8 cellular contexts compared by ENCODE assay signal in the genomic region with DNA sequence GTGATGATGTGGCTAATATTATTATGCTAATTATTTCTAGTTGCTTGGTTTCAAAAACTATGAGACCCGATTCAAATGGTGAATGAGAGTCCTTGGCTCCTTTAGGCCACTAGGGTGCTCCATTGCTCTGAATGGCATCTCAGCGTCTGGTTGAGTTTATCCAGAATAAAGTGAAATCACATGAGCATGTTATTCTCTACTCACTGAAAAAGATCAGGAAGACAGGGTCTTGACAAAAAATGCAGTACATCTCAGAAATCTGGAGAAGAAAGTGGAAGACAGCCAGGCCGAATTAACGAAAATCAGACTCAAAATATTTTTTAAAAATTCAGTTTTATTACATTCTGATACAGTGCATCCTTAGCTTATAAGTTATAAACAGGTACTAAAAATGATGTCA.
DNase-seq lines count a peak whose midpoint lies in the region; ATAC-seq and TF ChIP-seq lines count a peak whose summit lies in the region.

No MANE protein-coding gene starts in this region.

- peaks cover 7 to 21% of the 10 kb centered on the region in 2 donors for H3K27me3 ChIP-seq in left lung

- ATAC-seq in GM19452 (IDR thresholded peaks at IDR 0.05; ENCODE audit: unreplicated experiment) (peak; percentile 79), HG03378 (IDR thresholded peaks at IDR 0.05; ENCODE audit: unreplicated experiment) (peak; percentile 90), left lung (peak; percentile 96)
- no peak for ATAC-seq in activated CD4-positive, CD25-positive, alpha-beta regulatory T cell treated with anti-CD3 and anti-CD28 coated beads, Interleukin-2, amount 50 U/mL, for 24 hours

- no peaks in the 10 kb centered on the region for H3K9me3 ChIP-seq in left lung

- H3K4me3 ChIP-seq in cardiac fibroblast (replicated peaks in 1 of 2; ENCODE audit: low read depth in 2 of 2, low read length in 2 of 2) (no peak overlapping the region), left lung (no peak overlapping the region)

- TF ChIP-seq CTCF in cardiac fibroblast (IDR thresholded peaks at IDR 0.05; ENCODE audit: low read depth, low read length) (peak; percentile 93), left lung (IDR thresholded peaks at IDR 0.05) (peak; percentile 49 to 64)

- intact Hi-C loops in left lung (cut with DNase I), result no loop called here

- H3K4me1 ChIP-seq in left lung, result peaks cover 0 to 4% of the 10 kb centered on the region in 2 donors

- DNase-seq in G401 (ENCODE audit: low spot score) (peak; percentile 31), NCI-H69 (lab: John Stamatoyannopoulos, UW) (peak; percentile 41), cardiac fibroblast (ENCODE audit: low read depth in 2 of 2) (peak; percentile 85 to 89), left lung (no peak), OCI-M2 (lab: John Stamatoyannopoulos, UW; ENCODE audit: unreplicated experiment) (no peak)

- no peaks in the 10 kb centered on the region for H3K36me3 ChIP-seq in left lung

- no peak overlapping the region for H3K27ac ChIP-seq in left lung

- in situ Hi-C loops in G401 (cut with HindIII; ENCODE audit: low sequenced_read_pairs), result no loop called here

Comparison
In these comparisons a context has a peak if more than half of its experiments do, and no peak if none do; other contexts are left out.
1. DNase-seq: peak in G401 (single experiment), NCI-H69 (single experiment) and cardiac fibroblast (2 of 2); none in left lung (0 of 2) and OCI-M2 (single experiment).
2. ATAC-seq: peak in GM19452 (single experiment), HG03378 (single experiment) and left lung (single experiment); none in activated CD4-positive, CD25-positive, alpha-beta regulatory T cell treated with anti-CD3 and anti-CD28 coated beads, Interleukin-2, amount 50 U/mL, for 24 hours (0 of 2).